Comparison of ENCODE assay signal across 11 cellular contexts in genomic region chr10:43647576-43647975, GRCh38. TPM values are rescaled to one million over a fixed set of nuclear protein-coding genes. Genes with fewer than 3 reads are reported as not detected.
A peak's percentile ranks its signal among the peaks of the same experiment; 100 is the strongest.
DNase-seq lines count a peak whose midpoint lies in the region; TF ChIP-seq lines count a peak whose summit lies in the region.
"Had no signal": no experiment of that assay in that cellular context is flagged by ENCODE, and none has a peak within 500 bp of the region (broad histone marks: within the 10 kb centered on the region; RNA-seq: fewer than 3 reads in every experiment).

No MANE protein-coding gene starts in this region.

- no peak overlapping the region for H3K9ac ChIP-seq in OCI-LY3 (ENCODE audit: low read length)
- no peak overlapping the region for H3K9ac ChIP-seq in parathyroid adenoma

- H3K4me2 ChIP-seq in OCI-LY3 (ENCODE audit: low read length) (peak overlapping the region; percentile 83), parathyroid adenoma (ENCODE audit: low read length) (peak overlapping the region; percentile 97)

- H3K9me3 Mint-ChIP-seq in Calu3 (ENCODE audit: low read depth, unreplicated experiment), result peaks cover 19% of the 10 kb centered on the region
- peaks cover 37% of the 10 kb centered on the region for H3K9me3 Mint-ChIP-seq in endothelial cell (ENCODE audit: unreplicated experiment)

- H3K27ac Mint-ChIP-seq in Calu3 (ENCODE audit: unreplicated experiment) (no peak overlapping the region), endothelial cell (ENCODE audit: unreplicated experiment) (no peak overlapping the region)

- no peak for TF ChIP-seq CTCF in Calu3 (IDR thresholded peaks at IDR 0.05; ENCODE audit: unreplicated experiment)
- no peak for TF ChIP-seq CTCF in OCI-LY3 (IDR thresholded peaks at IDR 0.05; ENCODE audit: low read depth, low read length)
- no peak for TF ChIP-seq CTCF in endothelial cell (IDR thresholded peaks at IDR 0.05; ENCODE audit: unreplicated experiment)
- TF ChIP-seq CTCF in parathyroid adenoma (IDR thresholded peaks at IDR 0.05), result no peak

- H3K4me1 Mint-ChIP-seq in Calu3 (ENCODE audit: low read depth, unreplicated experiment) (no peaks in the 10 kb centered on the region), endothelial cell (ENCODE audit: unreplicated experiment) (peaks cover 2% of the 10 kb centered on the region)

- H4K20me1 ChIP-seq in OCI-LY3 (ENCODE audit: insufficient read depth, low read length), result no peaks in the 10 kb centered on the region

- H3K36me3 ChIP-seq in OCI-LY3 (replicated peaks; ENCODE audit: low read depth, low read length) (peaks cover 43% of the 10 kb centered on the region), parathyroid adenoma (ENCODE audit: control insufficient read depth, insufficient read depth, low read length) (peaks cover 15% of the 10 kb centered on the region)

- CTCF ChIA-PET in Calu3 (lab: Charles Lee), result no interaction called here

- intact Hi-C loops in Calu3 (cut with micrococcal nuclease; ENCODE audit: unreplicated experiment), result no loop called here

- H3K27me3 Mint-ChIP-seq in Calu3 (ENCODE audit: unreplicated experiment) (no peaks in the 10 kb centered on the region), endothelial cell (ENCODE audit: unreplicated experiment) (peaks cover 6% of the 10 kb centered on the region)

- peak overlapping the region; percentile 82; the same call in 1 of the 2 replicates for H3K4me3 ChIP-seq in OCI-LY3 (ENCODE audit: low read length)
- H3K4me3 ChIP-seq in parathyroid adenoma (ENCODE audit: low read depth, low read length), result peak overlapping the region; percentile 86

- no peaks in the 10 kb centered on the region for H3K27me3 ChIP-seq in OCI-LY3 (ENCODE audit: low read depth, low read length)
- no peaks in the 10 kb centered on the region for H3K27me3 ChIP-seq in parathyroid adenoma (ENCODE audit: control insufficient read depth, insufficient read depth, low read length)
- H3K27me3 ChIP-seq: upper lobe of left lung had no signal

- DNase-seq in Calu3, result no peak
- DNase-seq in endothelial cell (ENCODE audit: low spot score), result no peak
- no peak for DNase-seq in retina
- no peak for DNase-seq in cerebellar nuclear complex (lab: John Stamatoyannopoulos, UW)
- no peak for DNase-seq in SK-N-DZ (ENCODE audit: low spot score)
- no peak for DNase-seq in central memory CD4-positive, alpha-beta T cell
- DNase-seq: NCI-H1694, upper lobe of left lung had no signal

- TSS peak; percentile 26 for BruUV-seq in Calu3 (replicated peaks; lab: Mats Ljungman, UMichigan)

- H3K79me2 ChIP-seq in OCI-LY3 (ENCODE audit: low read length) (no peaks in the 10 kb centered on the region; the same call in 1 of the 2 replicates), parathyroid adenoma (no peaks in the 10 kb centered on the region)

- no peak overlapping the region for H3K27ac ChIP-seq in OCI-LY3 (ENCODE audit: low read length)
- no peak overlapping the region for H3K27ac ChIP-seq in parathyroid adenoma

- H2AFZ ChIP-seq in OCI-LY3 (ENCODE audit: low read depth, low read length) (no peak overlapping the region), parathyroid adenoma (peak overlapping the region; percentile 99)

- H3K36me3 Mint-ChIP-seq in Calu3 (ENCODE audit: insufficient read depth, unreplicated experiment), result peaks cover 25% of the 10 kb centered on the region
- H3K36me3 Mint-ChIP-seq in endothelial cell (ENCODE audit: low read depth, unreplicated experiment), result peaks cover 48% of the 10 kb centered on the region

- H3K4me3 Mint-ChIP-seq in Calu3 (ENCODE audit: low read depth, unreplicated experiment) (peak overlapping the region; percentile 91), endothelial cell (ENCODE audit: unreplicated experiment) (peak overlapping the region; percentile 93)

- H3K4me1 ChIP-seq in OCI-LY3 (ENCODE audit: low read length), result peaks cover 3% of the 10 kb centered on the region; the same call in 1 of the 2 replicates
- H3K4me1 ChIP-seq in parathyroid adenoma, result peaks cover 3% of the 10 kb centered on the region
- H3K4me1 ChIP-seq: prostate gland had no signal

- peaks cover 20% of the 10 kb centered on the region for H3K9me3 ChIP-seq in OCI-LY3 (ENCODE audit: insufficient read depth, low read length)
- H3K9me3 ChIP-seq in parathyroid adenoma (ENCODE audit: control insufficient read depth, low read length), result peaks cover 9% of the 10 kb centered on the region
- H3K9me3 ChIP-seq: prostate gland had no signal

RNA-seq across cellular contexts. Expression of gene ZNF32, which starts 1.1 kb away (rescaled TPM):
- 17.1 and 17.8 TPM in 2 replicates for total RNA-seq in Calu3 (2022)
- 25.7 TPM for total RNA-seq in endothelial cell (ENCODE audit: unreplicated experiment)
- polyA plus RNA-seq in SK-N-DZ (2014; cell fraction: cytosol; rRNA removed), result 89.2 and 109 TPM in 2 replicates
- polyA plus RNA-seq in SK-N-DZ (2014; cell fraction: nucleus; rRNA removed), result 88.3 and 92.0 TPM in 2 replicates

RNA-seq across cellular contexts. Expression of gene ZNF485, which starts 41.3 kb away (rescaled TPM):
- total RNA-seq in Calu3 (2022) (6.7 and 7.1 TPM in 2 replicates), endothelial cell (ENCODE audit: unreplicated experiment) (0.90 TPM)
- 5.8 and 11.1 TPM in 2 replicates for polyA plus RNA-seq in SK-N-DZ (2014; cell fraction: cytosol; rRNA removed)
- 6.5 and 11.0 TPM in 2 replicates for polyA plus RNA-seq in SK-N-DZ (2014; cell fraction: nucleus; rRNA removed)
